20 cellular contexts compared by ENCODE assay signal in the genomic region with DNA sequence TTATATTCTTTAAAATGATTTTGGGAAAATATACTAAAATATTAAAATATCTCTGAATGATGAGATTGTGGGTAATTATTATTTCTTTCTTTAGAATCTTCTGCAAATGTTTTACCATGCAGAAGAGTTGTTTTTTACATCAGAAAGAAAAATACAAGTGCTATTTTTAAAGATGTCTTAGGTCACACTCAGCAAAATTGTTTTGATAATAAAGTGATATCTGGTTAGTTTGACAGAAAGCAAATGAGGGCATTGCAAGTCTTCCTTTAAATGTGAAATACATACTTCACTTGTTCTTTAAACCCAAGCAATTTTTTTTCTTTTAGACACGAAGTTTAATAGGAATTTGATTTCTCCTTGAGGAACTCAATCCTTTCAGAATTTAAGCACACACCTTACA.
"Had no signal": no experiment of that assay in that cellular context is flagged by ENCODE, and none has a peak within 500 bp of the region (broad histone marks: within the 10 kb centered on the region; RNA-seq: fewer than 3 reads in every experiment).

No MANE protein-coding gene starts in this region.

- ATAC-seq: natural killer cell; right lobe of liver; stimulated activated memory B cell treated with anti-CD40 and anti-IgM and Interleukin-4, amounts not matched to agents 10 μg/mL and 1 μg/mL and 100 μg/mL, for 72 hours; stimulated activated naive CD8-positive, alpha-beta T cell treated with anti-CD3 and anti-CD28 coated beads, Interleukin-15, amount 100 ng/mL, for 72 hours had no signal

- H3K27me3 Mint-ChIP-seq: progenitor cell of endocrine pancreas had no signal

- DNase-seq: islet precursor cell; left ventricle myocardium inferior; naive B cell; natural killer cell; nephron progenitor cell; occipital lobe; right lobe of liver; stimulated activated CD4-positive, alpha-beta T cell treated with anti-CD3 and anti-CD28 coated beads, Interleukin-1b, Interleukin-23, amount 100 ng/mL, for 48 hours; stimulated activated CD4-positive, alpha-beta T cell treated with anti-CD3 and anti-CD28 coated beads, Interleukin-2, amount 100 ng/mL, for 48 hours; stimulated activated CD4-positive, alpha-beta T cell treated with anti-CD3 and anti-CD28 coated beads, Interleukin-4, amount 100 ng/mL, for 4 hours; stimulated activated CD8-positive, alpha-beta memory T cell treated with anti-CD3 and anti-CD28 coated beads, Interleukin-4, amount 100 ng/mL, for 48 hours; stimulated activated naive CD4-positive, alpha-beta T cell treated with Interleukin-2 at 50 U/mL for 16 hours; stimulated activated naive CD8-positive, alpha-beta T cell treated with anti-CD3 and anti-CD28 coated beads, Interleukin-15, amount 100 ng/mL, for 72 hours; substantia nigra; uterus had no signal

- H3K4me1 Mint-ChIP-seq: mesothelial cell of epicardium; naive B cell; natural killer cell; nephron progenitor cell; neural progenitor cell; stimulated activated memory B cell treated with anti-CD40 and anti-IgM and Interleukin-4, amounts not matched to agents 10 μg/mL and 1 μg/mL and 100 μg/mL, for 72 hours; stimulated activated naive CD8-positive, alpha-beta T cell treated with anti-CD3 and anti-CD28 coated beads, Interleukin-15, amount 100 ng/mL, for 72 hours had no signal

- H3K36me3 Mint-ChIP-seq: mesothelial cell of epicardium; naive B cell; natural killer cell; neural progenitor cell; stimulated activated memory B cell treated with anti-CD40 and anti-IgM and Interleukin-4, amounts not matched to agents 10 μg/mL and 1 μg/mL and 100 μg/mL, for 72 hours; type B pancreatic cell had no signal

- H3K9me3 Mint-ChIP-seq: mesothelial cell of epicardium; naive B cell; nephron progenitor cell; neural progenitor cell; stimulated activated memory B cell treated with anti-CD40 and anti-IgM and Interleukin-4, amounts not matched to agents 10 μg/mL and 1 μg/mL and 100 μg/mL, for 72 hours; stimulated activated naive CD8-positive, alpha-beta T cell treated with anti-CD3 and anti-CD28 coated beads, Interleukin-15, amount 100 ng/mL, for 72 hours; type B pancreatic cell had no signal

- H3K27ac Mint-ChIP-seq: mesothelial cell of epicardium; naive B cell; natural killer cell; nephron progenitor cell; neural progenitor cell; progenitor cell of endocrine pancreas; stimulated activated memory B cell treated with anti-CD40 and anti-IgM and Interleukin-4, amounts not matched to agents 10 μg/mL and 1 μg/mL and 100 μg/mL, for 72 hours; stimulated activated naive CD8-positive, alpha-beta T cell treated with anti-CD3 and anti-CD28 coated beads, Interleukin-15, amount 100 ng/mL, for 72 hours; type B pancreatic cell had no signal

- H3K4me3 Mint-ChIP-seq: mesothelial cell of epicardium; naive B cell; natural killer cell; nephron progenitor cell; neural progenitor cell; stimulated activated memory B cell treated with anti-CD40 and anti-IgM and Interleukin-4, amounts not matched to agents 10 μg/mL and 1 μg/mL and 100 μg/mL, for 72 hours; stimulated activated naive CD8-positive, alpha-beta T cell treated with anti-CD3 and anti-CD28 coated beads, Interleukin-15, amount 100 ng/mL, for 72 hours; type B pancreatic cell had no signal
